In genomic region chr1:172532700-172533510, GRCh38 we compare ENCODE assay signal across 8 cellular contexts. TPM values are rescaled to one million over a fixed set of nuclear protein-coding genes. Genes with fewer than 3 reads are reported as not detected.
DNase-seq lines count a peak whose midpoint lies in the region; ATAC-seq and TF ChIP-seq lines count a peak whose summit lies in the region.

Gene SUCO, plus strand, starts transcription at chr1:172533150. Its CDS starts 286 bp downstream, at chr1:172533436.

- intact Hi-C loops in PC-3 (cut with micrococcal nuclease) = loop anchor here (1.0 to 10.0 kb wide), 11 partner anchors 20 to 752 kb away; partner anchors contain the start of genes METTL13 and PIGC

- H2AFZ ChIP-seq in PC-3 (ENCODE audit: low read length) = peak within 1 kb of the TSS; percentile 92

- DNase-seq in DMS114 treated with DMSO at 0.1 percent for 48 hours (lab: John Stamatoyannopoulos, UW; ENCODE audit: unreplicated experiment) = peak; percentile 96
- DNase-seq in Jurkat, Clone E6-1 (ENCODE audit: low read depth, low spot score) = peak; percentile 98
- DNase-seq in PC-3 = peak; percentile 100
- peak; percentile 100 for DNase-seq in activated T-cell treated with anti-CD3 and anti-CD28 coated beads for 48 hours (ENCODE audit: low read depth)
- DNase-seq in epithelial cell of prostate (ENCODE audit: low read depth, low spot score) = peak; percentile 97
- peak; percentile 100 for DNase-seq in mucosa of gallbladder (ENCODE audit: low spot score)
- peak; percentile 98 to 99 for DNase-seq in stimulated activated CD8-positive, alpha-beta memory T cell treated with anti-CD3 and anti-CD28 coated beads, Interleukin-4, amount 100 ng/mL, for 4 hours (ENCODE audit: low read depth in 2 of 2, low spot score in 1 of 2)

- H3K9ac ChIP-seq in PC-3 (ENCODE audit: low read length) = peak within 1 kb of the TSS; percentile 78

- peak within 1 kb of the TSS; percentile 91 for H3K4me3 ChIP-seq in Jurkat, Clone E6-1 (ENCODE audit: low read length)
- peak within 1 kb of the TSS; percentile 79 for H3K4me3 ChIP-seq in PC-3 (ENCODE audit: low read length)

- H3K9me3 ChIP-seq in PC-3 (ENCODE audit: low read length) = no peaks in the 10 kb centered on the region

- peak within 1 kb of the TSS; percentile 89 for H3K4me2 ChIP-seq in PC-3 (ENCODE audit: low read length)

- no peaks in the 10 kb centered on the region for H3K27me3 ChIP-seq in PC-3 (ENCODE audit: low read length)

- H3F3A ChIP-seq in PC-3 (ENCODE audit: low read length, unreplicated experiment) = peaks cover 3% of the 10 kb centered on the region

- POLR2A ChIA-PET in PC-3 (lab: Charles Lee; ENCODE audit: unreplicated experiment) = interaction anchor here (0.5 to 1.5 kb wide), 27 partner anchors 11 to 1016 kb away, joined by 3 to 32 read pairs (median 4); partner anchors contain the start of gene PIGC

- 0 out of 2 replicates have a peak, but pooled peaks cover 3% of the 10 kb centered on the region for H3K36me3 ChIP-seq in PC-3 (ENCODE audit: low read depth, low read length)

- H3K79me2 ChIP-seq in PC-3 (ENCODE audit: low read length) = peaks cover 49% of the 10 kb centered on the region

- ATAC-seq in GM21576 (IDR thresholded peaks at IDR 0.05; ENCODE audit: unreplicated experiment) = peak; percentile 82
- peak; percentile 80 for ATAC-seq in PC-3

- peak within 1 kb of the TSS; percentile 65 for H3K27ac ChIP-seq in PC-3 (ENCODE audit: low read length)
- peak within 1 kb of the TSS; percentile 86 for H3K27ac ChIP-seq in epithelial cell of prostate

- H3K4me1 ChIP-seq in PC-3 (ENCODE audit: insufficient read depth, low read length) = peaks cover 61% of the 10 kb centered on the region

- CTCF ChIA-PET in PC-3 (lab: Charles Lee) = interaction anchor here (0.5 to 1.5 kb wide), 9 partner anchors 21 to 531 kb away, joined by 3 to 19 read pairs (median 5); no protein-coding TSS in a partner anchor

- H3K9me2 ChIP-seq in PC-3 (replicated peaks; ENCODE audit: low read length) = no peaks in the 10 kb centered on the region

- no TSS peak for BruUV-seq in PC-3 (replicated peaks; lab: Mats Ljungman, UMichigan)

- peaks cover 46% of the 10 kb centered on the region for H4K20me1 ChIP-seq in PC-3 (ENCODE audit: low read length)

- peak; percentile 39; the same call in 1 of the 2 replicates for TF ChIP-seq CTCF in PC-3 (conservative IDR thresholded peaks at IDR 0.05; ENCODE audit: low read depth, low read length)

RNA-seq across cellular contexts. Expression of gene SUCO, which starts in this region (rescaled TPM):
- 10.3 TPM for polyA plus RNA-seq in Jurkat, Clone E6-1 (2012; ENCODE audit: insufficient read depth, insufficient read length)
- total RNA-seq in PC-3 (2014; rRNA removed) = 72.0 and 81.3 TPM in 2 replicates
- 38.1 TPM for total RNA-seq in mucosa of gallbladder

Comparison
In these comparisons a context has a peak if more than half of its experiments do, and no peak if none do; other contexts are left out.
1. Peak in every context shown above with its lines: DNase-seq, ATAC-seq, H3K4me3 ChIP-seq and H3K27ac ChIP-seq.